Comparison of ENCODE assay signal across 33 cellular contexts in genomic region chr11:72397333-72397732, GRCh38.
"Had no signal": no experiment of that assay in that cellular context is flagged by ENCODE, and none has a peak within 500 bp of the region (broad histone marks: within the 10 kb centered on the region; RNA-seq: fewer than 3 reads in every experiment).

No MANE protein-coding gene starts in this region.

- H3K27me3 ChIP-seq: MG63 had no signal

- DNase-seq: Karpas-422, Kasumi-1, MG63, MM.1S, MV-4-11, NCI-H1048, NCI-H1092, NCI-H1092 treated with DMSO at 0.1 percent for 48 hours, NCI-H1105, NCI-H1105 treated with DMSO at 0.1 percent for 48 hours, NCI-H1417, NCI-H1417 treated with DMSO at 0.1 percent for 48 hours, NCI-H1436, NCI-H1436 treated with DMSO at 0.1 percent for 48 hours, NCI-H146, NCI-H1694, NCI-H1694 treated with DMSO at 0.1 percent for 48 hours, NCI-H187, NCI-H187 treated with DMSO at 0.1 percent for 48 hours, NCI-H1930, NCI-H2029, NCI-H2029 treated with DMSO at 0.1 percent for 48 hours, NCI-H2081, NCI-H2081 treated with DMSO at 0.1 percent for 48 hours, NCI-H2107, NCI-H2171, NCI-H2171 treated with DMSO at 0.1 percent for 48 hours, NCI-H2227 treated with DMSO at 0.1 percent for 48 hours, NCI-H226, NCI-H345, NCI-H446, NCI-H446 treated with DMSO at 0.1 percent for 48 hours, NCI-H524 had no signal

- H3K4me3 ChIP-seq: MG63 had no signal

- H3K9me3 ChIP-seq: MG63 had no signal
